ENCODE assay signal across 18 cellular contexts in genomic region chr19:6576869-6577281, GRCh38. TPM values are rescaled to one million over a fixed set of nuclear protein-coding genes. Genes with fewer than 3 reads are reported as not detected.
DNase-seq lines count a peak whose midpoint lies in the region; ATAC-seq and TF ChIP-seq lines count a peak whose summit lies in the region.
"Had no signal": no experiment of that assay in that cellular context is flagged by ENCODE, and none has a peak within 500 bp of the region (broad histone marks: within the 10 kb centered on the region; RNA-seq: fewer than 3 reads in every experiment).

No MANE protein-coding gene starts in this region.

- CTCF ChIA-PET in RWPE1 (lab: Yijun Ruan, JAX): no interaction called here
- CTCF ChIA-PET in T-cell (lab: Charles Lee): no interaction called here

- no peaks in the 10 kb centered on the region for H3K36me3 ChIP-seq in esophagus (ENCODE audit: control insufficient read depth in 2 of 2, insufficient read depth in 2 of 2, low read length in 1 of 2)
- H3K36me3 ChIP-seq: spleen, thyroid gland had no signal

- 47 to 51% methylated on average over 4 of the region's 4 CpGs for WGBS in esophagus, 2 donors

- no peak for ATAC-seq in T-cell (replicated peaks in 1 of 4)

- H3K9me3 ChIP-seq in esophagus (ENCODE audit: control insufficient read depth in 2 of 2, insufficient read depth in 1 of 2, low read depth in 1 of 2, low read length in 1 of 2): peaks cover 0 to 2% of the 10 kb centered on the region in 2 donors
- H3K9me3 ChIP-seq: spleen, thyroid gland had no signal

- H3K27ac Mint-ChIP-seq in T-cell: no peak overlapping the region
- H3K27ac Mint-ChIP-seq: memory B cell, nephron progenitor cell had no signal

- H3K27ac ChIP-seq in RWPE1 (peak overlapping the region; percentile 69), esophagus (ENCODE audit: low read depth in 2 of 2, low read length in 1 of 2) (peak overlapping the region; percentile 65 to 87)
- H3K27ac ChIP-seq: thyroid gland had no signal

- no peaks in the 10 kb centered on the region for H3K36me3 Mint-ChIP-seq in T-cell
- H3K36me3 Mint-ChIP-seq: memory B cell had no signal

- H3K9me3 Mint-ChIP-seq in T-cell: no peaks in the 10 kb centered on the region
- H3K9me3 Mint-ChIP-seq: memory B cell had no signal

- H3K4me3 Mint-ChIP-seq in T-cell: no peak overlapping the region
- H3K4me3 Mint-ChIP-seq: memory B cell, nephron progenitor cell had no signal

- POLR2A ChIA-PET in RWPE1 (lab: Yijun Ruan, JAX; ENCODE audit: low non-redundant PET) (no interaction called here), T-cell (lab: Charles Lee) (no interaction called here)

- peaks cover 0 to 4% (median 2%) of the 10 kb centered on the region in 3 donors for H3K4me1 Mint-ChIP-seq in T-cell
- H3K4me1 Mint-ChIP-seq: nephron progenitor cell had no signal

- peak; percentile 67 for DNase-seq in ELF-1 (ENCODE audit: low read depth, low spot score)
- peak in 72 of 76 experiments; percentile 33 to 97 (median 76) for DNase-seq in HUDEP-2 (lab: John Stamatoyannopoulos, UW; ENCODE audit: unreplicated experiment in 76 of 76)
- DNase-seq in RWPE1 (ENCODE audit: low spot score): no peak
- DNase-seq in NCI-H82 treated with DMSO at 0.1 percent for 48 hours (lab: John Stamatoyannopoulos, UW; ENCODE audit: unreplicated experiment): no peak
- no peak for DNase-seq in NCI-H82 (lab: John Stamatoyannopoulos, UW)
- DNase-seq in T-cell: no peak
- no peak for DNase-seq in activated CD4-positive, CD25-positive, alpha-beta regulatory T cell (lab: John Stamatoyannopoulos, UW)
- DNase-seq: activated CD4-positive, CD25-positive, alpha-beta regulatory T cell treated with anti-CD3 and anti-CD28 coated beads, Interleukin-2, amount 50 U/mL, for 72 hours; AML-193; HCEC 1CT; NCI-H2029 treated with DMSO at 0.1 percent for 48 hours; nephron progenitor cell; spleen; thyroid gland had no signal

- H3K4me3 ChIP-seq in esophagus (ENCODE audit: low read depth in 1 of 2, low read length in 2 of 2): no peak overlapping the region
- H3K4me3 ChIP-seq: spleen, thyroid gland had no signal

- H3K4me1 ChIP-seq in esophagus (ENCODE audit: control insufficient read depth in 2 of 2, insufficient read depth in 2 of 2, low read length in 1 of 2): no peaks in the 10 kb centered on the region
- H3K4me1 ChIP-seq: thyroid gland had no signal

- peaks cover 6 to 8% of the 10 kb centered on the region in 2 donors for H3K27me3 Mint-ChIP-seq in T-cell
- H3K27me3 Mint-ChIP-seq: memory B cell had no signal

- no peak for TF ChIP-seq CTCF in RWPE1 (conservative IDR thresholded peaks at IDR 0.05; ENCODE audit: low read depth)

- H3K27me3 ChIP-seq in esophagus (ENCODE audit: control insufficient read depth in 1 of 2, insufficient read depth in 2 of 2, low read length in 2 of 2): no peaks in the 10 kb centered on the region
- H3K27me3 ChIP-seq: thyroid gland had no signal

RNA-seq across cellular contexts. Expression of gene CD70, which starts 14.1 kb away (rescaled TPM):
- polyA plus RNA-seq in esophagus: under 1 TPM; 0.20 to 0.26 TPM
- total RNA-seq in T-cell: 1 to 10 TPM; 1.9 to 4.3 (median 2.0) TPM
- total RNA-seq: cardiac septum, pulmonary artery endothelial cell had no signal

RNA-seq across cellular contexts. Expression of gene TNFSF9, which starts 46.0 kb away (rescaled TPM):
- 1 to 10 TPM; 4.8 to 8.2 TPM for polyA plus RNA-seq in esophagus
- total RNA-seq in T-cell: 1 to 10 TPM; 1.3 to 6.0 (median 1.6) TPM
- total RNA-seq: cardiac septum had no signal

Comparison
In these comparisons a context has a peak if more than half of its experiments do, and no peak if none do; other contexts are left out.
1. DNase-seq: peak in ELF-1 (single experiment) and HUDEP-2 (72 of 76); none in RWPE1 (single experiment), NCI-H82 treated with DMSO at 0.1 percent for 48 hours (single experiment), NCI-H82 (single experiment), T-cell (0 of 34) and activated CD4-positive, CD25-positive, alpha-beta regulatory T cell (0 of 4).